12 cellular contexts compared by ENCODE assay signal in the genomic region with DNA sequence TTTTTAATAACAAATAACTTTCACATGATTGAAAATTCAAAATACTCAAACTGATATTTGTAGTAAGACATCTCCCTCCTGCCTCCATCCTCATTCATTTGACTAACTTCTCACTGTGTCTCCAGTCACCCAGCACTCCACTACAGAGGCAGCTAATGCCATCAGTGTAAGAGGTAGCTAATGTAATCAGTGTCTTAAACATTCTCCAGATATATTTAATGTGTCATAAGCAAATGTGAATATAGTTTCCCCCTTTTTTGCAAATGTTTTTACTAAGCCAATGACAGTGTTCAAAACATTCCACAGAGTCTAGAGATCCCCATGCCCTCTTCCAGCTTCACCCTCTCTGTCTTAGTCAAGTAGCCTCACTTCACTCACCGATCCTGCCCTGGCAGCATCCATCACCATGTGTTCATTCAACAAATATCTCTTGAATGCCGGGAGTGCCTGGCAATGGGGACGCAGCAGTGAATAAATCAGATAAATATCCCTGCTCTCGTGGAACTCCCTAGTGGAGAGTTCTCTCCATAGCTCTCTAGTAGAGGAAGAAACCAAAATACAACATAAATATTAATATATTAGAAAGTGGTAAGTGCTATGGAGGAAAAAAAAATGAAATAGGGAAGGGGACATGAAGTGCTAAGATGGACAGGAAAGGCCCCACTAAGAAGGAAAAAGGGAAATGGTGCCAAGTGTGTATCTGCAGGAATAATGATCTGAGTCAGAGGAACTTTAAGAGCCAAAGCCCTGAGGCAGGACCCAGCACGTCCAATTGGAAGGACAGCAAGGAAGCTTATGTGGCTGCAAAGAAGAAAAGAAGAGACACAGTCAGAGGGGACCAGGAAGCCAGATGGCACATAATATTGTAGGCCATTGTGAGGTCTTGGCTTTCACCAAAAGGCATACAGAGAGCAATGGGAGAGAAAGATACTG. TPM values are rescaled to one million over a fixed set of nuclear protein-coding genes. Genes with fewer than 3 reads are reported as not detected.
DNase-seq lines count a peak whose midpoint lies in the region; ATAC-seq and TF ChIP-seq lines count a peak whose summit lies in the region.
"Had no signal": no experiment of that assay in that cellular context is flagged by ENCODE, and none has a peak within 500 bp of the region (broad histone marks: within the 10 kb centered on the region; RNA-seq: fewer than 3 reads in every experiment).

No MANE protein-coding gene starts in this region.

- H3K36me3 ChIP-seq in lung (ENCODE audit: control insufficient read depth in 2 of 2, insufficient read depth in 2 of 2, low read length in 2 of 2), result peaks cover 0 to 2% of the 10 kb centered on the region in 2 donors

- H3K27ac ChIP-seq in lung (ENCODE audit: low read depth in 1 of 2, low read length in 1 of 2), result no peak overlapping the region

- peaks cover 2 to 3% of the 10 kb centered on the region in 2 donors for H3K4me1 ChIP-seq in lung (ENCODE audit: control insufficient read depth in 2 of 2, insufficient read depth in 2 of 2, low read length in 2 of 2)

- peak overlapping the region in 1 of 2 donors; percentile 15 for H3K27ac Mint-ChIP-seq in activated naive CD4-positive, alpha-beta T cell treated with anti-CD3 and anti-CD28 coated beads, Interleukin-2, amount 50 U/mL, for 72 hours
- H3K27ac Mint-ChIP-seq: natural killer cell treated with Interleukin-12 subunit alpha and Interleukin-12 subunit beta and Interleukin-15 and Interleukin-18, amount 100 ng/mL, for 72 hours had no signal

- in situ Hi-C loops in KBM-7 (cut with MboI; ENCODE audit: low pct_unique_long_range_greater_than_20kb, low sequenced_read_pairs), result no loop called here

- TF ChIP-seq CTCF in lung (IDR thresholded peaks at IDR 0.05; ENCODE audit: control extremely low read depth, extremely low read depth), result no peak

- peaks cover 38 to 80% of the 10 kb centered on the region in 2 donors for H3K36me3 Mint-ChIP-seq in activated naive CD4-positive, alpha-beta T cell treated with anti-CD3 and anti-CD28 coated beads, Interleukin-2, amount 50 U/mL, for 72 hours

- H3K4me3 ChIP-seq in lung, result no peak overlapping the region

- no peaks in the 10 kb centered on the region for H3K9me3 ChIP-seq in lung (ENCODE audit: control insufficient read depth in 2 of 2, insufficient read depth in 1 of 2, low read length in 1 of 2)

- WGBS in lung, 2 donors, result 62 to 73% methylated on average over 5 of the region's 5 CpGs

- peaks cover 3% of the 10 kb centered on the region in 2 donors for H3K9me3 Mint-ChIP-seq in activated naive CD4-positive, alpha-beta T cell treated with anti-CD3 and anti-CD28 coated beads, Interleukin-2, amount 50 U/mL, for 72 hours
- H3K9me3 Mint-ChIP-seq: natural killer cell treated with Interleukin-12 subunit alpha and Interleukin-12 subunit beta and Interleukin-15 and Interleukin-18, amount 100 ng/mL, for 72 hours had no signal

- peak; percentile 64 for DNase-seq in AG20443 (ENCODE audit: low spot score)
- peak; percentile 77 for DNase-seq in NCI-H226
- peak; percentile 27 for DNase-seq in cerebellum (ENCODE audit: low spot score)
- DNase-seq in lung (ENCODE audit: low spot score), result no peak
- DNase-seq in KBM-7, result no peak
- no peak for DNase-seq in DMS79 (lab: John Stamatoyannopoulos, UW)
- no peak for DNase-seq in activated naive CD4-positive, alpha-beta T cell treated with anti-CD3 and anti-CD28 coated beads, Interleukin-2, amount 50 U/mL, for 72 hours (ENCODE audit: low spot score in 2 of 2)
- DNase-seq in 8988T, result no peak
- DNase-seq: activated CD4-positive, alpha-beta T cell treated with anti-CD3 and anti-CD28 coated beads, Interleukin-2, amount 50 U/mL, for 48 hours; activated naive CD4-positive, alpha-beta T cell treated with Interleukin-2 at 50 U/mL for 16 hours; NCI-H748 treated with DMSO at 0.1 percent for 48 hours had no signal

- peak; percentile 11 for ATAC-seq in lung (ENCODE audit: insufficient read depth, low FRiP score)
- ATAC-seq in activated naive CD4-positive, alpha-beta T cell treated with anti-CD3 and anti-CD28 coated beads, Interleukin-2, amount 50 U/mL, for 72 hours, result no peak
- ATAC-seq: natural killer cell treated with Interleukin-12 subunit alpha and Interleukin-12 subunit beta and Interleukin-15 and Interleukin-18, amount 100 ng/mL, for 72 hours had no signal

- no peaks in the 10 kb centered on the region for H3K27me3 ChIP-seq in lung (ENCODE audit: control insufficient read depth, insufficient read depth)

RNA-seq across cellular contexts. Expression of gene SCFD2, which starts 18.7 kb away (rescaled TPM):
- 24.7 TPM for total RNA-seq in cerebellum
- total RNA-seq in lung, result 10 to 100 TPM; 22.4 to 28.7 TPM
- 10 to 100 TPM in 1 of 2 donors, 1 to 10 TPM in 1; 5.2 to 10.3 TPM for polyA plus RNA-seq in lung
- 10 to 100 TPM; 15.6 to 29.1 TPM for total RNA-seq in activated naive CD4-positive, alpha-beta T cell treated with anti-CD3 and anti-CD28 coated beads, Interleukin-2, amount 50 U/mL, for 72 hours

RNA-seq across cellular contexts. Expression of gene FIP1L1, which starts 30.3 kb away (rescaled TPM):
- total RNA-seq in cerebellum (95.3 TPM), lung (10 to 100 TPM; 31.6 to 82.8 TPM)
- 10 to 100 TPM; 22.1 to 32.4 TPM for polyA plus RNA-seq in lung
- 10 to 100 TPM; 76.3 to 83.8 TPM for total RNA-seq in activated naive CD4-positive, alpha-beta T cell treated with anti-CD3 and anti-CD28 coated beads, Interleukin-2, amount 50 U/mL, for 72 hours

Comparison
In these comparisons a context has a peak if more than half of its experiments do, and no peak if none do; other contexts are left out.
1. DNase-seq: peak in AG20443 (single experiment), NCI-H226 (single experiment) and cerebellum (single experiment); none in lung (single experiment), KBM-7 (single experiment), DMS79 (single experiment), activated naive CD4-positive, alpha-beta T cell treated with anti-CD3 and anti-CD28 coated beads, Interleukin-2, amount 50 U/mL, for 72 hours (0 of 2) and 8988T (single experiment).